Comparison of ENCODE assay signal across 9 cellular contexts in the genomic region with DNA sequence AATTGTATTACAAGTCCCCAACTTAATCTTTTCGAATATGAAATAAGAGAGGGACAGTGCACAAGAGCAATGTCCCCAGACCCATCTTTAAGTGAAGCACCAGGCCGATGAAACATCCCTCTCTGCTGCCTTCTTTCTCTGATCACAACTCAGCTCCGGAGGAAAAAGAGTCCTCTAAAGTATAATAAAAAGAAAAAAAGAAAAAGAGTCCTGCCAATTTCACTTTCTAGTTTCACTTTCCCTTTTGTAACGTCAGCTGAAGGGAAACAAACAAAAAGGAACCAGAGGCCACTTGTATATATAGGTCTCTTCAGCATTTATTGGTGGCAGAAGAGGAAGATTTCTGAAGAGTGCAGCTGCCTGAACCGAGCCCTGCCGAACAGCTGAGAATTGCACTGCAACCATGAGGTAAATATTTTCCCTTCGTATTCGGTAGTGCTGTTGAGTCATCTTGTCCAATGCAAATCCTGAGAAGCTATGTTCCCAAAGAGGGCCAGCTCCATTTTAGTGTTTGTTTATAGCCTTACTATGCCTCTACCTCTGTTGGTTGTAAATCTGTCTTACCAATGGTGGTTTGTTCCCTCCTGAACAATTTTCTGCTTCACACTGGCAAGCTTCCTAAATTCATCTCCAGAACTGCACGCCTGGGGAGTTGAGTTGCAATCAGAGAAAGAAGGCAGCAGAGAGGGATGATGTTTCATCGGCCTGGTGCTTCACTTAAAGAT. TPM values are rescaled to one million over a fixed set of nuclear protein-coding genes. Genes with fewer than 3 reads are reported as not detected.
A peak's percentile ranks its signal among the peaks of the same experiment; 100 is the strongest.
DNase-seq lines count a peak whose midpoint lies in the region; ATAC-seq, FAIRE-seq and TF ChIP-seq lines count a peak whose summit lies in the region.
"Had no signal": no experiment of that assay in that cellular context is flagged by ENCODE, and none has a peak within 500 bp of the region (broad histone marks: within the 10 kb centered on the region; RNA-seq: fewer than 3 reads in every experiment).

A gene with protein sequence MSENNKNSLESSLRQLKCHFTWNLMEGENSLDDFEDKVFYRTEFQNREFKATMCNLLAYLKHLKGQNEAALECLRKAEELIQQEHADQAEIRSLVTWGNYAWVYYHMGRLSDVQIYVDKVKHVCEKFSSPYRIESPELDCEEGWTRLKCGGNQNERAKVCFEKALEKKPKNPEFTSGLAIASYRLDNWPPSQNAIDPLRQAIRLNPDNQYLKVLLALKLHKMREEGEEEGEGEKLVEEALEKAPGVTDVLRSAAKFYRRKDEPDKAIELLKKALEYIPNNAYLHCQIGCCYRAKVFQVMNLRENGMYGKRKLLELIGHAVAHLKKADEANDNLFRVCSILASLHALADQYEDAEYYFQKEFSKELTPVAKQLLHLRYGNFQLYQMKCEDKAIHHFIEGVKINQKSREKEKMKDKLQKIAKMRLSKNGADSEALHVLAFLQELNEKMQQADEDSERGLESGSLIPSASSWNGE (plus strand): TSS at position 326 of the 725 bp plus-strand sequence. CDS start 78 bp downstream, at position 404.

- no peaks in the 10 kb centered on the region for H3K27me3 Mint-ChIP-seq in stimulated activated memory B cell treated with anti-CD40 and anti-IgM and Interleukin-4, amounts not matched to agents 10 μg/mL and 1 μg/mL and 100 μg/mL, for 72 hours

- intact Hi-C loops in kidney (cut with DNase I) = no loop called here

- H3K36me3 ChIP-seq in kidney (ENCODE audit: control insufficient read depth in 1 of 2, insufficient read depth in 2 of 2, low read length in 2 of 2) = peaks cover 7 to 10% of the 10 kb centered on the region in 2 donors

- H3K27ac Mint-ChIP-seq in stimulated activated memory B cell treated with anti-CD40 and anti-IgM and Interleukin-4, amounts not matched to agents 10 μg/mL and 1 μg/mL and 100 μg/mL, for 72 hours = peak within 1 kb of the TSS; percentile 96

- peaks cover 53% of the 10 kb centered on the region for H3K4me1 Mint-ChIP-seq in stimulated activated memory B cell treated with anti-CD40 and anti-IgM and Interleukin-4, amounts not matched to agents 10 μg/mL and 1 μg/mL and 100 μg/mL, for 72 hours

- peaks cover 13 to 18% of the 10 kb centered on the region in 2 donors for H3K4me1 ChIP-seq in kidney (ENCODE audit: control insufficient read depth in 1 of 2, insufficient read depth in 1 of 2, low read depth in 1 of 2, low read length in 2 of 2)

- peak; percentile 68 for ATAC-seq in GM21367 (IDR thresholded peaks at IDR 0.05; ENCODE audit: unreplicated experiment)
- ATAC-seq in stimulated activated memory B cell treated with anti-CD40 and anti-IgM and Interleukin-4, amounts not matched to agents 10 μg/mL and 1 μg/mL and 100 μg/mL, for 72 hours = peak; percentile 93

- peak within 1 kb of the TSS; percentile 89 to 94 for H3K27ac ChIP-seq in kidney (ENCODE audit: low read depth in 2 of 2, low read length in 2 of 2)

- peak within 1 kb of the TSS; percentile 66 to 97 for H3K9ac ChIP-seq in kidney (ENCODE audit: low read length in 2 of 2)

- H3K4me3 ChIP-seq in astrocyte of the spinal cord (ENCODE audit: low read depth, low read length) (peak within 1 kb of the TSS; percentile 50), kidney (ENCODE audit: low read length in 2 of 2) (peak within 1 kb of the TSS; percentile 68 to 89)

- TF ChIP-seq CTCF in astrocyte of the spinal cord (IDR thresholded peaks at IDR 0.05; ENCODE audit: low read depth, low read length) (no peak), kidney (IDR thresholded peaks at IDR 0.05; ENCODE audit: borderline replicate concordance, extremely low read depth, insufficient read depth) (no peak)

- H3K36me3 Mint-ChIP-seq in stimulated activated memory B cell treated with anti-CD40 and anti-IgM and Interleukin-4, amounts not matched to agents 10 μg/mL and 1 μg/mL and 100 μg/mL, for 72 hours = peaks cover 16% of the 10 kb centered on the region

- H3K9me3 Mint-ChIP-seq in stimulated activated memory B cell treated with anti-CD40 and anti-IgM and Interleukin-4, amounts not matched to agents 10 μg/mL and 1 μg/mL and 100 μg/mL, for 72 hours = peaks cover 2% of the 10 kb centered on the region

- FAIRE-seq in HTR-8/SVneo (lab: Jason Lieb, UNC) (peak; percentile 59), kidney (lab: Jason Lieb, UNC) (no peak)
- FAIRE-seq: frontal cortex had no signal

- in situ Hi-C loops in astrocyte of the spinal cord (cut with HindIII; ENCODE audit: low sequenced_read_pairs) = no loop called here

- H3K9me3 ChIP-seq in kidney (ENCODE audit: control insufficient read depth in 1 of 2, low read length in 2 of 2) = no peaks in the 10 kb centered on the region

- DNase-seq in EH (ENCODE audit: low read depth) (peak; percentile 79), HTR-8/SVneo (ENCODE audit: insufficient read length, low spot score) (no peak), SIG-M5 treated with dmso at 0.1 percent for 504 hours (lab: John Stamatoyannopoulos, UW; ENCODE audit: unreplicated experiment) (peak; percentile 84), astrocyte of the spinal cord (ENCODE audit: low read depth, low spot score) (peak; percentile 85), kidney (no peak), middle frontal gyrus (ENCODE audit: extremely low spot score, low spot score) (no peak)

- H3K4me3 Mint-ChIP-seq in stimulated activated memory B cell treated with anti-CD40 and anti-IgM and Interleukin-4, amounts not matched to agents 10 μg/mL and 1 μg/mL and 100 μg/mL, for 72 hours = peak within 1 kb of the TSS; percentile 84

RNA-seq across cellular contexts. Expression of the gene that starts here (rescaled TPM):
- total RNA-seq in kidney = 12.2 TPM
- 6.9 TPM for polyA plus RNA-seq in kidney (ENCODE audit: insufficient read depth, low read depth, low replicate concordance)

Comparison
In these comparisons a context has a peak if more than half of its experiments do, and no peak if none do; other contexts are left out.
1. DNase-seq: peak in EH (single experiment), SIG-M5 treated with dmso at 0.1 percent for 504 hours (single experiment) and astrocyte of the spinal cord (single experiment); none in HTR-8/SVneo (single experiment), kidney (single experiment) and middle frontal gyrus (single experiment).